9 cellular contexts compared by ENCODE assay signal in the genomic region with DNA sequence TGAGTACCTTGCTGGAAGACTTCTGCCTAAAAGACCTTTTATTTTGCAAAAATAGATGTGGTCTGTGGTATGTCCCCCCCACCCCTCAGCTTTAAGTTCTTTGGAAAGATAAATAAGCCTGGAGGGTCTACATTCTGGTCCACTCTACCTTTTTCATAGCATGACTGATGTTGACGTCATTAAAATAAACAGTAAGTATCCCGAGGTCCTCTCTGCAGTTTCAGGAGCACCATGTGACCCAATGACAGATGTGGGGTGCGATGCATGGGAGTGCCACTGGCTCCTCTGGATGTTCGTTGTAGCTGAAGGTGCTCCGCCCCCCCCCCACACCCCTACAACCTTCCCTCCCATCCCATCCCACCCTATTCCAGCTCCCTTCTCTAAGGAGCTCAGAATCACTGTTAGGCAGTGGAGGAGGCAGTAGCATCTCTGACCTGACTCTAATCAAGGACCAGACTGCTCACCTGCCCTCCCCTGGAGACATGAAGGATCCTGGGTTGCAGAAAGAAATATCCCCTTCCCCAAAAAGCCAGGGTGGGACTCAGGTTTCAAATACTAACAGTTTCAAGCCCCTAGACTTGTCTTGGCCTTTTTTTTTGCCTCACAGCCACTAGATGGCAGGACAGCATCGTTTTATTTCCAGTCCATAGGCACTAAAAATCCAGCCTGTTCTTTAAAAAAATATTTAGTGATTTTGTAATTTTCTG. TPM values are rescaled to one million over a fixed set of nuclear protein-coding genes. Genes with fewer than 3 reads are reported as not detected.
A peak's percentile ranks its signal among the peaks of the same experiment; 100 is the strongest.
DNase-seq lines count a peak whose midpoint lies in the region; ATAC-seq, FAIRE-seq and TF ChIP-seq lines count a peak whose summit lies in the region.
"Had no signal": no experiment of that assay in that cellular context is flagged by ENCODE, and none has a peak within 500 bp of the region (broad histone marks: within the 10 kb centered on the region; RNA-seq: fewer than 3 reads in every experiment).

No MANE protein-coding gene starts in this region.

- intact Hi-C loops in activated T-helper 1 cell treated with anti-CD3 and anti-CD28 coated beads, Interleukin-12 subunit alpha, Interleukin-12 subunit beta, Interleukin-2, Interleukin-4 antibody, amounts not matched to agents 30 ng/mL and 10 ng/mL and 1 ng/mL, durations not matched to agents 14 hours and 24 hours and 36 hours (cut with micrococcal nuclease) = loop anchor here (1.0 to 2.0 kb wide), 3 partner anchors 76 to 399 kb away; no protein-coding TSS in a partner anchor

- H3K27ac ChIP-seq in GM23248 = no peak overlapping the region
- no peak overlapping the region for H3K27ac ChIP-seq in Peyer's patch

- in situ Hi-C loops in GM23248 (cut with MboI) = loop anchor here (10.0 kb wide), 1 partner anchor 400 kb away; no protein-coding TSS in a partner anchor

- H3K36me3 ChIP-seq in GM23248 (ENCODE audit: low read depth) (0 out of 2 replicates have a peak, but pooled peaks cover 3% of the 10 kb centered on the region), Peyer's patch (peaks cover 0 to 16% (median 0%) of the 10 kb centered on the region in 3 donors)

- no peaks in the 10 kb centered on the region for H3K9me3 Mint-ChIP-seq in activated T-helper 1 cell treated with anti-CD3 and anti-CD28 coated beads, Interleukin-12 subunit alpha, Interleukin-12 subunit beta, Interleukin-2, Interleukin-4 antibody, amounts not matched to agents 30 ng/mL and 10 ng/mL and 1 ng/mL, durations not matched to agents 14 hours and 24 hours and 36 hours
- H3K9me3 Mint-ChIP-seq: T-helper 1 cell treated with Interleukin-12 subunit alpha and Interleukin-12 subunit beta and Interleukin-4 antibody, amounts not matched to agents 30 μg/mL and 1 μg/mL, for 36 hours had no signal

- H3K9me3 ChIP-seq in GM23248 (ENCODE audit: low read depth) (no peaks in the 10 kb centered on the region), Peyer's patch (no peaks in the 10 kb centered on the region)

- H3K27ac Mint-ChIP-seq in activated T-helper 1 cell treated with anti-CD3 and anti-CD28 coated beads, Interleukin-12 subunit alpha, Interleukin-12 subunit beta, Interleukin-2, Interleukin-4 antibody, amounts not matched to agents 30 ng/mL and 10 ng/mL and 1 ng/mL, durations not matched to agents 14 hours and 24 hours and 36 hours = no peak overlapping the region
- H3K27ac Mint-ChIP-seq: T-helper 1 cell treated with Interleukin-12 subunit alpha and Interleukin-12 subunit beta and Interleukin-4 antibody, amounts not matched to agents 30 μg/mL and 1 μg/mL, for 36 hours had no signal

- peaks cover 4% of the 10 kb centered on the region; the same call in 1 of the 2 replicates for H3K79me2 ChIP-seq in GM23248 (ENCODE audit: insufficient read depth)

- no peak for ATAC-seq in HG02970 (IDR thresholded peaks at IDR 0.05; ENCODE audit: low FRiP score, unreplicated experiment)

- peaks cover 12% of the 10 kb centered on the region for H3K4me1 ChIP-seq in GM23248 (ENCODE audit: insufficient read depth)
- peaks cover 0 to 8% (median 0%) of the 10 kb centered on the region in 4 donors for H3K4me1 ChIP-seq in Peyer's patch

- no peak overlapping the region for H3K4me3 ChIP-seq in GM23248
- H3K4me3 ChIP-seq in Peyer's patch = no peak overlapping the region

- peaks cover 28% of the 10 kb centered on the region for H3K4me1 Mint-ChIP-seq in activated T-helper 1 cell treated with anti-CD3 and anti-CD28 coated beads, Interleukin-12 subunit alpha, Interleukin-12 subunit beta, Interleukin-2, Interleukin-4 antibody, amounts not matched to agents 30 ng/mL and 10 ng/mL and 1 ng/mL, durations not matched to agents 14 hours and 24 hours and 36 hours (ENCODE audit: low read depth)

- H3K4me2 ChIP-seq in GM23248 (ENCODE audit: unreplicated experiment) = no peak overlapping the region

- 21 to 26% methylated on average over 3 to 6 of the region's 6 CpGs for WGBS in GM23248 (ENCODE audit: low coverage in 1 of 2, low lambda C conversion rate in 2 of 2, missing lambda C conversion rate in 2 of 2), 2 experiments

- H3K27me3 Mint-ChIP-seq in activated T-helper 1 cell treated with anti-CD3 and anti-CD28 coated beads, Interleukin-12 subunit alpha, Interleukin-12 subunit beta, Interleukin-2, Interleukin-4 antibody, amounts not matched to agents 30 ng/mL and 10 ng/mL and 1 ng/mL, durations not matched to agents 14 hours and 24 hours and 36 hours (ENCODE audit: insufficient read depth) = no peaks in the 10 kb centered on the region

- FAIRE-seq in D721Med (lab: Jason Lieb, UNC) (no peak), endometrium (lab: Jason Lieb, UNC) (peak; percentile 39)

- TF ChIP-seq POLR2A in Peyer's patch (IDR thresholded peaks at IDR 0.05) = no peak

- DNase-seq in D721Med (ENCODE audit: insufficient read length, low spot score) (no peak), GM23248 (peak; percentile 67), Peyer's patch (no peak), myocyte (ENCODE audit: low read depth) (peak; percentile 58)
- DNase-seq in activated T-helper 1 cell treated with anti-CD3 and anti-CD28 coated beads, Interleukin-12 subunit alpha, Interleukin-12 subunit beta, Interleukin-2, Interleukin-4 antibody, amounts not matched to agents 30 ng/mL and 10 ng/mL and 1 ng/mL, durations not matched to agents 14 hours and 24 hours and 36 hours (ENCODE audit: low spot score) = no peak
- DNase-seq in activated CD8-positive, alpha-beta memory T cell treated with anti-CD3 and anti-CD28 coated beads for 24 hours = no peak

- H2AFZ ChIP-seq in GM23248 = no peak overlapping the region

- TF ChIP-seq CTCF in D721Med (IDR thresholded peaks at IDR 0.05; ENCODE audit: insufficient read depth, missing control alignments) (peak; percentile 90), Peyer's patch (IDR thresholded peaks at IDR 0.05) (peak in 5 of 6 experiments; percentile 18 to 67 (median 66))

- H3K9me2 ChIP-seq in GM23248 (ENCODE audit: insufficient read depth) = no peaks in the 10 kb centered on the region

- H3K9ac ChIP-seq in GM23248 = no peak overlapping the region

- peaks cover 23% of the 10 kb centered on the region for H3K36me3 Mint-ChIP-seq in activated T-helper 1 cell treated with anti-CD3 and anti-CD28 coated beads, Interleukin-12 subunit alpha, Interleukin-12 subunit beta, Interleukin-2, Interleukin-4 antibody, amounts not matched to agents 30 ng/mL and 10 ng/mL and 1 ng/mL, durations not matched to agents 14 hours and 24 hours and 36 hours (ENCODE audit: low read depth)

- no peak overlapping the region for H3K4me3 Mint-ChIP-seq in activated T-helper 1 cell treated with anti-CD3 and anti-CD28 coated beads, Interleukin-12 subunit alpha, Interleukin-12 subunit beta, Interleukin-2, Interleukin-4 antibody, amounts not matched to agents 30 ng/mL and 10 ng/mL and 1 ng/mL, durations not matched to agents 14 hours and 24 hours and 36 hours
- H3K4me3 Mint-ChIP-seq: T-helper 1 cell treated with Interleukin-12 subunit alpha and Interleukin-12 subunit beta and Interleukin-4 antibody, amounts not matched to agents 30 μg/mL and 1 μg/mL, for 36 hours had no signal

- H3K27me3 ChIP-seq in GM23248 (replicated peaks; ENCODE audit: insufficient read depth) (no peaks in the 10 kb centered on the region), Peyer's patch (no peaks in the 10 kb centered on the region)

- H3F3A ChIP-seq in GM23248 (ENCODE audit: insufficient read depth) = peaks cover 17% of the 10 kb centered on the region

- no peaks in the 10 kb centered on the region for H4K20me1 ChIP-seq in GM23248 (ENCODE audit: insufficient read depth)

RNA-seq across cellular contexts. Expression of gene CASP7, which starts 25.1 kb away (rescaled TPM):
- 22.7 and 22.9 TPM in 2 replicates for total RNA-seq in GM23248 (2014; rRNA removed; shearing (Covaris generic))
- 16.8 and 18.7 TPM in 2 replicates for polyA plus RNA-seq in GM23248 (2016; fragmentation: Nextera tagmentation; extraction: Ambion mirVana)
- total RNA-seq in Peyer's patch (100 to 1,000 TPM in 3 of 4 donors, 10 to 100 TPM in 1; 47.9 to 144 (median 103) TPM), myocyte (19.0 and 22.7 TPM in 2 replicates)
- polyA plus RNA-seq in myocyte (2012) = 18.4 TPM
- 20.7 and 25.1 TPM in 2 replicates for total RNA-seq in activated T-helper 1 cell treated with anti-CD3 and anti-CD28 coated beads, Interleukin-12 subunit alpha, Interleukin-12 subunit beta, Interleukin-2, Interleukin-4 antibody, amounts not matched to agents 30 ng/mL and 10 ng/mL and 1 ng/mL, durations not matched to agents 14 hours and 24 hours and 36 hours

RNA-seq across cellular contexts. Expression of gene NRAP, which starts 40.9 kb away (rescaled TPM):
- not detected in 2 replicates for total RNA-seq in GM23248 (2014; rRNA removed; shearing (Covaris generic))
- not detected in 2 replicates for polyA plus RNA-seq in GM23248 (2016; fragmentation: Nextera tagmentation; extraction: Ambion mirVana)
- total RNA-seq in Peyer's patch = not detected
- 4.1 and 5.6 TPM in 2 replicates for total RNA-seq in myocyte
- 3.5 TPM for polyA plus RNA-seq in myocyte (2012)
- total RNA-seq in activated T-helper 1 cell treated with anti-CD3 and anti-CD28 coated beads, Interleukin-12 subunit alpha, Interleukin-12 subunit beta, Interleukin-2, Interleukin-4 antibody, amounts not matched to agents 30 ng/mL and 10 ng/mL and 1 ng/mL, durations not matched to agents 14 hours and 24 hours and 36 hours = not detected in 2 replicates

RNA-seq across cellular contexts. Expression of gene PLEKHS1, which starts 46.7 kb away (rescaled TPM):
- total RNA-seq in GM23248 (2014; rRNA removed; shearing (Covaris generic)) = 0.38 TPM in 1 of 2 replicates, not detected in the other
- polyA plus RNA-seq in GM23248 (2016; fragmentation: Nextera tagmentation; extraction: Ambion mirVana) = not detected in 2 replicates
- total RNA-seq in Peyer's patch (100 to 1,000 TPM in 1 of 4 donors, 10 to 100 TPM in 3; 20.6 to 129 (median 50.4) TPM), myocyte (not detected in 2 replicates)
- 0.35 TPM for polyA plus RNA-seq in myocyte (2012)
- 0.05 and 0.07 TPM in 2 replicates for total RNA-seq in activated T-helper 1 cell treated with anti-CD3 and anti-CD28 coated beads, Interleukin-12 subunit alpha, Interleukin-12 subunit beta, Interleukin-2, Interleukin-4 antibody, amounts not matched to agents 30 ng/mL and 10 ng/mL and 1 ng/mL, durations not matched to agents 14 hours and 24 hours and 36 hours

Comparison
In these comparisons a context has a peak if more than half of its experiments do, and no peak if none do; other contexts are left out.
1. DNase-seq: peak in GM23248 (single experiment) and myocyte (single experiment); none in D721Med (single experiment), Peyer's patch (0 of 3), activated T-helper 1 cell treated with anti-CD3 and anti-CD28 coated beads, Interleukin-12 subunit alpha, Interleukin-12 subunit beta, Interleukin-2, Interleukin-4 antibody, amounts not matched to agents 30 ng/mL and 10 ng/mL and 1 ng/mL, durations not matched to agents 14 hours and 24 hours and 36 hours (single experiment) and activated CD8-positive, alpha-beta memory T cell treated with anti-CD3 and anti-CD28 coated beads for 24 hours (single experiment).
2. RNA of gene PLEKHS1, which starts 46.7 kb away (total RNA-seq): 20.6 to 129 TPM in Peyer's patch; 0.05 to 0.07 TPM in activated T-helper 1 cell treated with anti-CD3 and anti-CD28 coated beads, Interleukin-12 subunit alpha, Interleukin-12 subunit beta, Interleukin-2, Interleukin-4 antibody, amounts not matched to agents 30 ng/mL and 10 ng/mL and 1 ng/mL, durations not matched to agents 14 hours and 24 hours and 36 hours, 0.38 TPM in GM23248 and not detected in myocyte; every median in the first group is over 10 times any median in the second.